In genomic region chr2:219294356-219295351, GRCh38 we compare ENCODE assay signal across 1 cellular context.
TF ChIP-seq lines count a peak whose summit lies in the region.

No MANE protein-coding gene starts in this region.

TF ChIP-seq in K562, 482 proteins besides CTCF, POLR2A, EP300 and RAD21 (continued from another document and continues in another):
- no peak; the same call in 1 of the 2 replicates for TF ChIP-seq SMAD4 (CRISPR knock-in tag; conservative IDR thresholded peaks at IDR 0.05)
- peak; percentile 96 for TF ChIP-seq ZFX (CRISPR knock-in tag; IDR thresholded peaks at IDR 0.05)
- no peak for TF ChIP-seq ZFP36 (IDR thresholded peaks at IDR 0.05; ENCODE audit: low read depth, low read length, partially characterized antibody)
- TF ChIP-seq SMARCE1 (IDR thresholded peaks at IDR 0.05) = peak; percentile 54
- peak; percentile 57 for TF ChIP-seq TBP (optimal IDR thresholded peaks at IDR 0.05; ENCODE audit: low read depth, low read length)
- TF ChIP-seq PHB (CRISPR knock-in tag; IDR thresholded peaks at IDR 0.05) = no peak
- TF ChIP-seq DEAF1 (CRISPR knock-in tag; IDR thresholded peaks at IDR 0.05) = 0 out of 2 replicates have a peak, but pooled peaks have one; percentile 55
- no peak for TF ChIP-seq PRMT5 (CRISPR knock-in tag; IDR thresholded peaks at IDR 0.05)
- no peak for TF ChIP-seq HLTF (IDR thresholded peaks at IDR 0.05)
- no peak for TF ChIP-seq HEY1 (CRISPR knock-in tag; IDR thresholded peaks at IDR 0.05; ENCODE audit: borderline replicate concordance)
- peak; percentile 7; the same call in 1 of the 2 replicates for TF ChIP-seq JUN (IDR thresholded peaks at IDR 0.05; ENCODE audit: borderline replicate concordance, low read depth, low read length)
- no peak for TF ChIP-seq JUN (CRISPR knock-in tag; IDR thresholded peaks at IDR 0.05; ENCODE audit: borderline replicate concordance)
- no peak for TF ChIP-seq ZNF586 (CRISPR knock-in tag; conservative IDR thresholded peaks at IDR 0.05)
- TF ChIP-seq RFX1 (IDR thresholded peaks at IDR 0.05) = no peak
- peak; percentile 82 for TF ChIP-seq TFAP4 (CRISPR knock-in tag; IDR thresholded peaks at IDR 0.05; ENCODE audit: borderline replicate concordance)
- no peak for TF ChIP-seq ZBTB9 (CRISPR knock-in tag; IDR thresholded peaks at IDR 0.05)
- TF ChIP-seq NEUROD1 (IDR thresholded peaks at IDR 0.05; ENCODE audit: borderline replicate concordance, low read depth, low read length, partially characterized antibody) = peak; percentile 34
- no peak for TF ChIP-seq ZNF766 (CRISPR knock-in tag; conservative IDR thresholded peaks at IDR 0.05)
- TF ChIP-seq ZNF609 (CRISPR knock-in tag; IDR thresholded peaks at IDR 0.05; ENCODE audit: borderline replicate concordance) = no peak
- no peak for TF ChIP-seq FOXK2 (conservative IDR thresholded peaks at IDR 0.05 in 1 of 2, IDR thresholded peaks at IDR 0.05 in 1 of 2; ENCODE audit: low read depth in 2 of 2)
- no peak for TF ChIP-seq SIRT6 (IDR thresholded peaks at IDR 0.05; ENCODE audit: low read depth, low read length)
- no peak for TF ChIP-seq FOXA1 (IDR thresholded peaks at IDR 0.05; ENCODE audit: borderline replicate concordance)
- TF ChIP-seq ELK3 (CRISPR knock-in tag; IDR thresholded peaks at IDR 0.05) = no peak
- peak; percentile 72 to 84 for TF ChIP-seq MNT (conservative IDR thresholded peaks at IDR 0.05)
- no peak for TF ChIP-seq SREBF1 (IDR thresholded peaks at IDR 0.05; ENCODE audit: borderline replicate concordance, low read depth, low read length)
- no peak for TF ChIP-seq ZNF589 (CRISPR knock-in tag; IDR thresholded peaks at IDR 0.05; ENCODE audit: low read depth)
- TF ChIP-seq ZNF165 (CRISPR knock-in tag; IDR thresholded peaks at IDR 0.05; ENCODE audit: borderline replicate concordance) = no peak
- TF ChIP-seq ZBTB34 (CRISPR knock-in tag; IDR thresholded peaks at IDR 0.05) = no peak
- TF ChIP-seq ZNF282 (CRISPR knock-in tag; IDR thresholded peaks at IDR 0.05) = 0 out of 2 replicates have a peak, but pooled peaks have one; percentile 60
- peak in 1 of 2 experiments; percentile 56; a peak in 2 of 4 replicates for TF ChIP-seq HDAC1 (IDR thresholded peaks at IDR 0.05)
- TF ChIP-seq MED1 (CRISPR knock-in tag; IDR thresholded peaks at IDR 0.05; ENCODE audit: borderline replicate concordance) = no peak
- no peak for TF ChIP-seq ZBTB43 (CRISPR knock-in tag; IDR thresholded peaks at IDR 0.05)
- peak; percentile 80 for TF ChIP-seq ZBTB26 (CRISPR knock-in tag; IDR thresholded peaks at IDR 0.05)
- TF ChIP-seq MCM7 (IDR thresholded peaks at IDR 0.05) = no peak
- TF ChIP-seq ARID3A (IDR thresholded peaks at IDR 0.05; ENCODE audit: borderline replicate concordance, low read depth, low read length) = no peak
- no peak for TF ChIP-seq ARHGAP35 (IDR thresholded peaks at IDR 0.05; ENCODE audit: partially characterized antibody)
- no peak for TF ChIP-seq COPS2 (conservative IDR thresholded peaks at IDR 0.05)
- TF ChIP-seq ZNF592 (IDR thresholded peaks at IDR 0.05) = peak; percentile 91
